18 cellular contexts compared by ENCODE assay signal in the genomic region with DNA sequence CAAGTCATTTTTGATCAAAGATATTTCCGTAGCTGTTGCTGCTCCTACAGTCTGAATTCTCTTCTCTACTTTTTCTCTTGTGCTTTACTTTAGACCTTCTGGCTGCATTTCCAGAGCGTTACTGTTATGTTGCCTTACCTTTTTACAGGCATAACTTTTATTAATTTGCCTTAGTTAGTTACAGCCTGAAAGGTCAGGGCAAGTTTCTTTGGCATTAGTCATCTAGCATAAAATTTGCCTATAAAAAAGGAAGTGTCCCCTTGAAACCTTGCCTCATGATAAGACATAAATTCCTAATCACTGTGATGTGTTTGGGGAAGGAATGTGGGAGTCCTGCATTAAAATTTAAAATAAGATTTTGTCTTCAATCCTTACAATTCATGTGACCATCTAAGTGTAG.
"Had no signal": no experiment of that assay in that cellular context is flagged by ENCODE, and none has a peak within 500 bp of the region (broad histone marks: within the 10 kb centered on the region; RNA-seq: fewer than 3 reads in every experiment).

No MANE protein-coding gene starts in this region.

- H3K27me3 ChIP-seq: right atrium auricular region, uterus had no signal

- H3K4me1 ChIP-seq: adrenal gland, esophagus squamous epithelium, right atrium auricular region, uterus had no signal

- DNase-seq: activated CD4-positive, alpha-beta memory T cell treated with anti-CD3 and anti-CD28 coated beads, Interleukin-2, amount 10 ng/mL, durations not matched to agents 7 days and 5 days; activated CD4-positive, alpha-beta T cell treated with anti-CD3 and anti-CD28 coated beads for 4 hours; activated effector memory CD4-positive, alpha-beta T cell treated with Interleukin-2 at 50 U/mL for 16 hours; activated naive CD4-positive, alpha-beta T cell treated with anti-CD3 and anti-CD28 coated beads, Interleukin-2, amount 50 U/mL, for 16 hours; activated T-cell treated with anti-CD3 and anti-CD28 coated beads, Interleukin-2, amount 50 U/mL, for 4 hours; adrenal gland; esophagus squamous epithelium; left ventricle myocardium superior; natural killer cell; stimulated activated CD4-positive, alpha-beta T cell treated with anti-CD3 and anti-CD28 coated beads, Interleukin-2, amount 100 ng/mL, for 48 hours; uterus; WERI-Rb-1 had no signal

- H3K27ac Mint-ChIP-seq: activated CD4-positive, alpha-beta memory T cell treated with anti-CD3 and anti-CD28 coated beads, Interleukin-2, amount 10 ng/mL, durations not matched to agents 7 days and 5 days; memory B cell; natural killer cell; progenitor cell of endocrine pancreas; stimulated activated memory B cell treated with anti-CD40 and anti-IgM and Interleukin-4, amounts not matched to agents 10 μg/mL and 1 μg/mL and 100 μg/mL, for 72 hours; T-helper 2 cell treated with Interferon-gamma antibody and Interleukin-4, amounts not matched to agents 5 μg/mL and 100 μg/mL, for 36 hours had no signal

- H3K4me3 ChIP-seq: adrenal gland, cardiac muscle cell, esophagus squamous epithelium, right atrium auricular region, uterus had no signal

- H3K9me3 ChIP-seq: adrenal gland, esophagus squamous epithelium, right atrium auricular region, uterus had no signal

- H3K36me3 ChIP-seq: adrenal gland, cardiac muscle cell, esophagus squamous epithelium, right atrium auricular region, uterus, WERI-Rb-1 had no signal

- ATAC-seq: activated T-cell treated with anti-CD3 and anti-CD28 coated beads, Interleukin-2, amount 50 U/mL, for 4 hours; left ventricle myocardium superior; natural killer cell; stimulated activated memory B cell treated with anti-CD40 and anti-IgM and Interleukin-4, amounts not matched to agents 10 μg/mL and 1 μg/mL and 100 μg/mL, for 72 hours had no signal

- H3K27me3 Mint-ChIP-seq: memory B cell; stimulated activated memory B cell treated with anti-CD40 and anti-IgM and Interleukin-4, amounts not matched to agents 10 μg/mL and 1 μg/mL and 100 μg/mL, for 72 hours had no signal

- H3K9me3 Mint-ChIP-seq: activated CD4-positive, alpha-beta memory T cell treated with anti-CD3 and anti-CD28 coated beads, Interleukin-2, amount 10 ng/mL, durations not matched to agents 7 days and 5 days; activated T-cell treated with anti-CD3 and anti-CD28 coated beads, Interleukin-2, amount 50 U/mL, for 4 hours; T-helper 2 cell treated with Interferon-gamma antibody and Interleukin-4, amounts not matched to agents 5 μg/mL and 100 μg/mL, for 36 hours had no signal

- H3K36me3 Mint-ChIP-seq: memory B cell; natural killer cell; stimulated activated memory B cell treated with anti-CD40 and anti-IgM and Interleukin-4, amounts not matched to agents 10 μg/mL and 1 μg/mL and 100 μg/mL, for 72 hours had no signal

- H3K4me1 Mint-ChIP-seq: activated CD4-positive, alpha-beta memory T cell treated with anti-CD3 and anti-CD28 coated beads, Interleukin-2, amount 10 ng/mL, durations not matched to agents 7 days and 5 days; memory B cell; natural killer cell; stimulated activated memory B cell treated with anti-CD40 and anti-IgM and Interleukin-4, amounts not matched to agents 10 μg/mL and 1 μg/mL and 100 μg/mL, for 72 hours had no signal

- H3K27ac ChIP-seq: adrenal gland, cardiac muscle cell, esophagus squamous epithelium, right atrium auricular region, uterus, WERI-Rb-1 had no signal

- H3K4me3 Mint-ChIP-seq: activated CD4-positive, alpha-beta memory T cell treated with anti-CD3 and anti-CD28 coated beads, Interleukin-2, amount 10 ng/mL, durations not matched to agents 7 days and 5 days; activated T-cell treated with anti-CD3 and anti-CD28 coated beads, Interleukin-2, amount 50 U/mL, for 4 hours; memory B cell; natural killer cell; stimulated activated memory B cell treated with anti-CD40 and anti-IgM and Interleukin-4, amounts not matched to agents 10 μg/mL and 1 μg/mL and 100 μg/mL, for 72 hours; T-helper 2 cell treated with Interferon-gamma antibody and Interleukin-4, amounts not matched to agents 5 μg/mL and 100 μg/mL, for 36 hours had no signal
